Comparison of ENCODE assay signal across 17 cellular contexts in genomic region chr5:145797336-145797735, GRCh38. TPM values are rescaled to one million over a fixed set of nuclear protein-coding genes. Genes with fewer than 3 reads are reported as not detected.
DNase-seq lines count a peak whose midpoint lies in the region; ATAC-seq, FAIRE-seq and TF ChIP-seq lines count a peak whose summit lies in the region.
"Had no signal": no experiment of that assay in that cellular context is flagged by ENCODE, and none has a peak within 500 bp of the region (broad histone marks: within the 10 kb centered on the region; RNA-seq: fewer than 3 reads in every experiment).

No MANE protein-coding gene starts in this region.

- H3K4me2 ChIP-seq in HepG2 (ENCODE audit: low read depth, low read length), result no peak overlapping the region

- TF ChIP-seq EP300 in HepG2 (IDR thresholded peaks at IDR 0.05; ENCODE audit: low read depth in 2 of 2, low read length in 2 of 2) (no peak), HepG2 (CRISPR knock-in tag; IDR thresholded peaks at IDR 0.05; ENCODE audit: borderline replicate concordance) (no peak)

- no peak overlapping the region for H3K9ac ChIP-seq in HepG2 (ENCODE audit: insufficient read depth, low read depth, low read length)

- intact Hi-C loops in right lobe of liver (cut with DNase I), result no loop called here
- intact Hi-C loops in HepG2 (cut with micrococcal nuclease; ENCODE audit: unreplicated experiment), result no loop called here
- intact Hi-C loops in Right ventricle myocardium superior (cut with DNase I), result no loop called here

- TF ChIP-seq CTCF in right lobe of liver (IDR thresholded peaks at IDR 0.05), result no peak
- TF ChIP-seq CTCF in HepG2 (CRISPR knock-in tag; IDR thresholded peaks at IDR 0.05), result no peak
- no peak for TF ChIP-seq CTCF in fibroblast of the aortic adventitia (IDR thresholded peaks at IDR 0.05; ENCODE audit: insufficient read depth, low read length)

- no peaks in the 10 kb centered on the region for H3K4me1 Mint-ChIP-seq in stimulated activated naive CD8-positive, alpha-beta T cell treated with anti-CD3 and anti-CD28 coated beads, Interleukin-15, amount 100 ng/mL, for 72 hours
- H3K4me1 Mint-ChIP-seq: IgD-negative memory B cell had no signal

- H3K27me3 ChIP-seq in right lobe of liver, result no peaks in the 10 kb centered on the region
- no peaks in the 10 kb centered on the region for H3K27me3 ChIP-seq in HepG2 (ENCODE audit: control insufficient read depth in 1 of 2, insufficient read depth in 2 of 2, low read length in 2 of 2)
- H3K27me3 ChIP-seq: Peyer's patch, sigmoid colon, tibial nerve had no signal

- peaks cover 0 to 10% of the 10 kb centered on the region in 2 donors for H3K9me3 Mint-ChIP-seq in stimulated activated naive CD8-positive, alpha-beta T cell treated with anti-CD3 and anti-CD28 coated beads, Interleukin-15, amount 100 ng/mL, for 72 hours

- no peak overlapping the region for H3K4me3 ChIP-seq in right lobe of liver
- no peak overlapping the region for H3K4me3 ChIP-seq in HepG2 (replicated peaks in 1 of 3; ENCODE audit: insufficient read depth in 1 of 3, low read depth in 2 of 3, low read length in 3 of 3)
- no peak overlapping the region for H3K4me3 ChIP-seq in fibroblast of the aortic adventitia (ENCODE audit: low read depth, low read length)
- H3K4me3 ChIP-seq: Peyer's patch, sigmoid colon, tibial nerve had no signal

- TF ChIP-seq POLR2A in right lobe of liver (IDR thresholded peaks at IDR 0.05), result no peak
- TF ChIP-seq POLR2A in HepG2 (IDR thresholded peaks at IDR 0.05; ENCODE audit: insufficient read depth in 1 of 2, low read depth in 2 of 2, low read length in 2 of 2), result no peak

- POLR2A ChIA-PET in HepG2 (lab: Yijun Ruan, JAX), result no interaction called here

- no peaks in the 10 kb centered on the region for H3K27me3 Mint-ChIP-seq in stimulated activated naive CD8-positive, alpha-beta T cell treated with anti-CD3 and anti-CD28 coated beads, Interleukin-15, amount 100 ng/mL, for 72 hours
- H3K27me3 Mint-ChIP-seq: IgD-negative memory B cell had no signal

- H3K4me1 ChIP-seq in right lobe of liver (no peaks in the 10 kb centered on the region), HepG2 (ENCODE audit: insufficient read depth, low read length) (no peaks in the 10 kb centered on the region)
- H3K4me1 ChIP-seq: Peyer's patch, sigmoid colon, tibial nerve had no signal

- CTCF ChIA-PET in HepG2 (lab: Yijun Ruan, JAX; ENCODE audit: low intra/inter-chr PET ratio, low total read pairs), result no interaction called here

- ATAC-seq in right lobe of liver, result peak; percentile 23 to 59 (median 51)
- no peak; the same call in 2 of the 3 replicates for ATAC-seq in HepG2
- ATAC-seq in SK-N-SH treated with all-trans-retinoic acid at 6 μM for 48 hours, result peak; percentile 35; the same call in 1 of the 3 replicates
- ATAC-seq in HG03439 (IDR thresholded peaks at IDR 0.05; ENCODE audit: unreplicated experiment), result no peak
- ATAC-seq in GM18873 (IDR thresholded peaks at IDR 0.05; ENCODE audit: low FRiP score, unreplicated experiment), result no peak
- ATAC-seq in stimulated activated naive CD8-positive, alpha-beta T cell treated with anti-CD3 and anti-CD28 coated beads, Interleukin-15, amount 100 ng/mL, for 72 hours, result no peak
- ATAC-seq in Right ventricle myocardium superior (ENCODE audit: poor library complexity), result no peak

- H2AFZ ChIP-seq in HepG2 (ENCODE audit: low read length), result no peak overlapping the region

- 64% methylated on average over 1 of the region's 1 CpG for WGBS in right lobe of liver (ENCODE audit: insufficient coverage, low coverage, low lambda C conversion rate, missing lambda C conversion rate)
- WGBS in HepG2 (ENCODE audit: low lambda C conversion rate), result 100% methylated on average over 1 of the region's 1 CpG

- in situ Hi-C loops in HepG2 (cut with HindIII; ENCODE audit: extremely low pct_ligation_motif_present, low pct_unique_long_range_greater_than_20kb), result no loop called here

- no peak for FAIRE-seq in HepG2 (lab: Jason Lieb, UNC)
- FAIRE-seq: GM12892 had no signal

- no peaks in the 10 kb centered on the region for H3K9me3 ChIP-seq in right lobe of liver
- no peaks in the 10 kb centered on the region for H3K9me3 ChIP-seq in HepG2 (ENCODE audit: low read length)
- H3K9me3 ChIP-seq: Peyer's patch, sigmoid colon, tibial nerve had no signal

- no peak for DNase-seq in right lobe of liver
- DNase-seq in HepG2 (ENCODE audit: low spot score), result no peak
- peak; percentile 12 for DNase-seq in fibroblast of the aortic adventitia (ENCODE audit: low read depth)
- no peak for DNase-seq in stimulated activated naive CD8-positive, alpha-beta T cell treated with anti-CD3 and anti-CD28 coated beads, Interleukin-15, amount 100 ng/mL, for 72 hours
- DNase-seq in Right ventricle myocardium superior, result no peak
- DNase-seq: activated T-cell treated with anti-CD3 and anti-CD28 coated beads, Interleukin-2, amount 50 U/mL, for 1 hour; anterior cingulate cortex; DMS 273 treated with DMSO at 0.1 percent for 48 hours; Peyer's patch; sigmoid colon; WERI-Rb-1 had no signal

- no TSS peak for BruUV-seq in HepG2 (replicated peaks; lab: Mats Ljungman, UMichigan)

- no peaks in the 10 kb centered on the region for H4K20me1 ChIP-seq in HepG2 (ENCODE audit: insufficient read depth, low read length)

- H3K4me3 Mint-ChIP-seq in stimulated activated naive CD8-positive, alpha-beta T cell treated with anti-CD3 and anti-CD28 coated beads, Interleukin-15, amount 100 ng/mL, for 72 hours, result no peak overlapping the region

- H3K27ac ChIP-seq in right lobe of liver (no peak overlapping the region), HepG2 (ENCODE audit: extremely low read length, insufficient read depth, low read length) (no peak overlapping the region)
- H3K27ac ChIP-seq: Peyer's patch, sigmoid colon, tibial nerve, WERI-Rb-1 had no signal

- no peaks in the 10 kb centered on the region for H3K79me2 ChIP-seq in HepG2 (ENCODE audit: insufficient read depth, low read length)

- no peak for TF ChIP-seq RAD21 in HepG2 (CRISPR knock-in tag; IDR thresholded peaks at IDR 0.05)

- no peak overlapping the region for H3K27ac Mint-ChIP-seq in stimulated activated naive CD8-positive, alpha-beta T cell treated with anti-CD3 and anti-CD28 coated beads, Interleukin-15, amount 100 ng/mL, for 72 hours
- H3K27ac Mint-ChIP-seq: IgD-negative memory B cell had no signal

- H3K36me3 ChIP-seq in right lobe of liver (no peaks in the 10 kb centered on the region), HepG2 (replicated peaks in 1 of 2; ENCODE audit: control insufficient read depth in 1 of 2, insufficient read depth in 2 of 2, low read length in 2 of 2) (peaks cover 2 to 4% of the 10 kb centered on the region in 2 experiments; a peak in 2 of 5 replicates)
- H3K36me3 ChIP-seq: WERI-Rb-1 had no signal

TF ChIP-seq in HepG2, 621 proteins besides CTCF, POLR2A, EP300 and RAD21 (continues in another document):
- no peak for TF ChIP-seq TRIM22 (IDR thresholded peaks at IDR 0.05)
- TF ChIP-seq ZKSCAN1 (IDR thresholded peaks at IDR 0.05; ENCODE audit: low read length), result no peak

TF ChIP-seq in SK-N-SH treated with all-trans-retinoic acid at 6 μM for 48 hours, 23 proteins besides CTCF, POLR2A, EP300 and RAD21:
- no peak for TF ChIP-seq PPARA (CRISPR knock-in tag; IDR thresholded peaks at IDR 0.05; ENCODE audit: borderline replicate concordance)
- no peak for TF ChIP-seq ESRRG (CRISPR knock-in tag; IDR thresholded peaks at IDR 0.05)
- TF ChIP-seq RARB (CRISPR knock-in tag; IDR thresholded peaks at IDR 0.05), result no peak
- TF ChIP-seq ZNF8 (CRISPR knock-in tag; IDR thresholded peaks at IDR 0.05), result no peak
- TF ChIP-seq CREB5 (CRISPR knock-in tag; IDR thresholded peaks at IDR 0.05; ENCODE audit: low read depth), result no peak
- TF ChIP-seq TOX (CRISPR knock-in tag; IDR thresholded peaks at IDR 0.05; ENCODE audit: borderline replicate concordance), result no peak

RNA-seq across cellular contexts. Expression of gene PRELID2, which starts 37.8 kb away (rescaled TPM):
- total RNA-seq in right lobe of liver (1 to 10 TPM; 2.6 to 9.3 (median 4.1) TPM), HepG2 (2016; rRNA removed; fragmentation: Illumina TruSeq; extraction: Trizol) (20.3 and 22.9 TPM in 2 replicates), fibroblast of the aortic adventitia (ENCODE audit: low replicate concordance) (12.3 and 35.4 TPM in 2 replicates), Right ventricle myocardium superior (41.2 TPM)
- 101 and 103 TPM in 2 replicates for total RNA-seq in HepG2 (2016; cell fraction: cytosol; rRNA removed; fragmentation: Illumina TruSeq; extraction: Trizol; ENCODE audit: low read depth)
- total RNA-seq in HepG2 (2016; cell fraction: insoluble cytoplasmic fraction; rRNA removed; fragmentation: Illumina TruSeq; extraction: Trizol), result 17.7 and 21.8 TPM in 2 replicates
- total RNA-seq in HepG2 (2016; cell fraction: membrane; rRNA removed; fragmentation: Illumina TruSeq; extraction: Trizol), result 46.4 and 49.5 TPM in 2 replicates
- 24.4 and 25.3 TPM in 2 replicates for total RNA-seq in HepG2 (2016; cell fraction: nucleus; rRNA removed; fragmentation: Illumina TruSeq; extraction: Trizol)
- polyA plus RNA-seq in HepG2 (2011; rRNA removed), result 7.7 and 10.0 TPM in 2 replicates
- polyA plus RNA-seq in HepG2 (2011; cell fraction: cytosol; rRNA removed), result 5.8 and 6.4 TPM in 2 replicates
- polyA plus RNA-seq in HepG2 (2011; cell fraction: nucleus; rRNA removed), result 4.7 and 6.6 TPM in 2 replicates
- polyA plus RNA-seq in HepG2 (2012), result 7.9 and 14.2 TPM in 2 replicates
- 27.3 and 41.2 TPM in 2 replicates for polyA plus RNA-seq in HepG2 (2016; cell fraction: cytosol; fragmentation: Illumina TruSeq; extraction: Trizol; ENCODE audit: low read depth)
- polyA plus RNA-seq in HepG2 (2016; cell fraction: insoluble cytoplasmic fraction; fragmentation: Illumina TruSeq; extraction: Trizol; ENCODE audit: low read depth), result 12.7 and 13.8 TPM in 2 replicates
- 23.3 and 27.7 TPM in 2 replicates for polyA plus RNA-seq in HepG2 (2016; cell fraction: membrane; fragmentation: Illumina TruSeq; extraction: Trizol; ENCODE audit: low read depth)
- polyA plus RNA-seq in HepG2 (2016; cell fraction: nucleus; fragmentation: Illumina TruSeq; extraction: Trizol; ENCODE audit: insufficient read depth, low read depth), result 8.8 and 9.8 TPM in 2 replicates
- 6.9 and 13.0 TPM in 2 replicates for polyA minus RNA-seq in HepG2 (2011; rRNA and poly(A)+ RNA removed; ENCODE audit: low replicate concordance)
- polyA minus RNA-seq in HepG2 (2011; cell fraction: cytosol; rRNA and poly(A)+ RNA removed), result 10.9 and 14.5 TPM in 2 replicates
- 89.4 and 91.3 TPM in 2 replicates for polyA minus RNA-seq in HepG2 (2011; cell fraction: nucleus; rRNA and poly(A)+ RNA removed)

Comparison
In these comparisons a context has a peak if more than half of its experiments do, and no peak if none do; other contexts are left out.
1. ATAC-seq: peak in right lobe of liver (4 of 4) and SK-N-SH treated with all-trans-retinoic acid at 6 μM for 48 hours (single experiment); none in HepG2 (single experiment), HG03439 (single experiment), GM18873 (single experiment), stimulated activated naive CD8-positive, alpha-beta T cell treated with anti-CD3 and anti-CD28 coated beads, Interleukin-15, amount 100 ng/mL, for 72 hours (single experiment) and Right ventricle myocardium superior (single experiment).